In genomic region chr1:230160957-230161771, GRCh38 we compare ENCODE assay signal across 1 cellular context.
TF ChIP-seq lines count a peak whose summit lies in the region.

No MANE protein-coding gene starts in this region.

TF ChIP-seq in K562, 482 proteins besides CTCF, POLR2A, EP300 and RAD21 (continued from another document and continues in another):
- TF ChIP-seq ZNF407 (IDR thresholded peaks at IDR 0.05; ENCODE audit: low read depth) (no peak), HDAC1 (IDR thresholded peaks at IDR 0.05) (no peak), ZNF174 (CRISPR knock-in tag; IDR thresholded peaks at IDR 0.05) (no peak), STAT5B (CRISPR knock-in tag; IDR thresholded peaks at IDR 0.05) (no peak), RBM15 (IDR thresholded peaks at IDR 0.05; ENCODE audit: insufficient read depth, low read length) (no peak), CHAMP1 (IDR thresholded peaks at IDR 0.05) (peak; percentile 76), CC2D1A (IDR thresholded peaks at IDR 0.05) (peak; percentile 36; the same call in 1 of the 2 replicates), TRIM25 (IDR thresholded peaks at IDR 0.05; ENCODE audit: borderline replicate concordance) (no peak), TFAP4 (CRISPR knock-in tag; IDR thresholded peaks at IDR 0.05; ENCODE audit: borderline replicate concordance) (peak; percentile 90), ETV6 (IDR thresholded peaks at IDR 0.05; ENCODE audit: borderline replicate concordance in 1 of 2, low read depth in 2 of 2, low read length in 1 of 2) (no peak), ETV6 (CRISPR knock-in tag; IDR thresholded peaks at IDR 0.05; ENCODE audit: borderline replicate concordance) (no peak), ARID1B (IDR thresholded peaks at IDR 0.05) (0 out of 2 replicates have a peak, but pooled peaks have one; percentile 24), TBP (optimal IDR thresholded peaks at IDR 0.05; ENCODE audit: low read depth, low read length) (no peak), ZBTB11 (CRISPR knock-in tag; IDR thresholded peaks at IDR 0.05) (no peak), YY1 (IDR thresholded peaks at IDR 0.05; ENCODE audit: borderline replicate concordance in 1 of 3, control insufficient read depth in 1 of 3, extremely low read depth in 1 of 3, insufficient read depth in 3 of 3, insufficient read length in 1 of 3, insufficient replicate concordance in 2 of 3, low read depth in 1 of 3, low read length in 2 of 3) (peak in 2 of 3 experiments; percentile 46 to 65), HDAC8 (tag; IDR thresholded peaks at IDR 0.05) (peak; percentile 84), E2F6 (IDR thresholded peaks at IDR 0.05; ENCODE audit: borderline replicate concordance in 1 of 2, extremely low read depth in 1 of 2, insufficient read depth in 1 of 2, insufficient read length in 1 of 2, low read depth in 1 of 2, low read length in 1 of 2, poor library complexity in 1 of 2, severe bottlenecking in 1 of 2) (peak; percentile 57 to 69), NUFIP1 (IDR thresholded peaks at IDR 0.05; ENCODE audit: partially characterized antibody) (no peak), ZNF764 (CRISPR knock-in tag; IDR thresholded peaks at IDR 0.05; ENCODE audit: low read depth) (no peak), ARID3A (IDR thresholded peaks at IDR 0.05; ENCODE audit: borderline replicate concordance, low read depth, low read length) (no peak), GTF2F1 (IDR thresholded peaks at IDR 0.05; ENCODE audit: low read depth, low read length) (no peak), BCLAF1 (IDR thresholded peaks at IDR 0.05; ENCODE audit: borderline replicate concordance in 1 of 2, control insufficient read depth in 1 of 2, low read depth in 2 of 2, low read length in 1 of 2) (no peak), PRMT5 (CRISPR knock-in tag; IDR thresholded peaks at IDR 0.05) (no peak), SUPT5H (IDR thresholded peaks at IDR 0.05) (0 out of 2 replicates have a peak, but pooled peaks have one; percentile 32), SAP30 (IDR thresholded peaks at IDR 0.05; ENCODE audit: borderline replicate concordance, insufficient read depth, low read depth, low read length, poor library complexity, severe bottlenecking) (no peak), USF1 (CRISPR knock-in tag; IDR thresholded peaks at IDR 0.05) (peak; percentile 97), ZNF140 (CRISPR knock-in tag; IDR thresholded peaks at IDR 0.05) (no peak), MECOM (CRISPR knock-in tag; IDR thresholded peaks at IDR 0.05) (peak; percentile 37), ZBTB1 (CRISPR knock-in tag; IDR thresholded peaks at IDR 0.05; ENCODE audit: borderline replicate concordance, low read depth) (no peak), SRSF7 (optimal IDR thresholded peaks at IDR 0.05; ENCODE audit: low read depth, low read length) (no peak)
